Comparison of ENCODE assay signal across 26 cellular contexts in genomic region chr2:128984066-128984465, GRCh38.
A peak's percentile ranks its signal among the peaks of the same experiment; 100 is the strongest.
DNase-seq lines count a peak whose midpoint lies in the region; ATAC-seq, FAIRE-seq and TF ChIP-seq lines count a peak whose summit lies in the region.
"Had no signal": no experiment of that assay in that cellular context is flagged by ENCODE, and none has a peak within 500 bp of the region (broad histone marks: within the 10 kb centered on the region; RNA-seq: fewer than 3 reads in every experiment).

No MANE protein-coding gene starts in this region.

- peaks cover 45% of the 10 kb centered on the region for H3K4me1 ChIP-seq in mammary epithelial cell (ENCODE audit: insufficient read depth, low read length)
- no peaks in the 10 kb centered on the region for H3K4me1 ChIP-seq in K562 (replicated peaks in 1 of 2; ENCODE audit: control insufficient read depth in 2 of 2, insufficient read depth in 2 of 2, low read length in 2 of 2)
- H3K4me1 ChIP-seq in keratinocyte (ENCODE audit: control insufficient read depth, extremely low read depth, insufficient read depth, low read length): peaks cover 43% of the 10 kb centered on the region
- H3K4me1 ChIP-seq: A549; BE2C; BLaER1 treated with 17β-estradiol and CSF1 and Interleukin-3, amounts not matched to agents 10 nM and 100 nM; HAP-1 had no signal

- no peak for TF ChIP-seq CTCF in mammary epithelial cell (conservative IDR thresholded peaks at IDR 0.05 in 1 of 2, IDR thresholded peaks at IDR 0.05 in 1 of 2; ENCODE audit: extremely low read depth in 1 of 2, insufficient read depth in 1 of 2, low read depth in 1 of 2, low read length in 2 of 2)
- no peak for TF ChIP-seq CTCF in MCF 10A (IDR thresholded peaks at IDR 0.05; ENCODE audit: unreplicated experiment)
- TF ChIP-seq CTCF in K562 (IDR thresholded peaks at IDR 0.05 in 2 of 3, conservative IDR thresholded peaks at IDR 0.05 in 1 of 3; ENCODE audit: insufficient read depth in 2 of 3, low read depth in 1 of 3, low read length in 3 of 3): no peak
- TF ChIP-seq CTCF in keratinocyte (optimal IDR thresholded peaks at IDR 0.05 in 1 of 3, IDR thresholded peaks at IDR 0.05 in 1 of 3, conservative IDR thresholded peaks at IDR 0.05 in 1 of 3; ENCODE audit: extremely low read depth in 1 of 3, insufficient read depth in 2 of 3, low read length in 3 of 3): no peak

- no peak for TF ChIP-seq EP300 in K562 (IDR thresholded peaks at IDR 0.05; ENCODE audit: low read length)

- H3K27me3 Mint-ChIP-seq in MCF 10A (ENCODE audit: insufficient read depth, unreplicated experiment): no peaks in the 10 kb centered on the region
- H3K27me3 Mint-ChIP-seq: CD4-positive, alpha-beta T cell had no signal

- H3K9ac ChIP-seq in mammary epithelial cell (ENCODE audit: insufficient read depth, low read length): no peak overlapping the region
- H3K9ac ChIP-seq in K562 (ENCODE audit: insufficient read depth in 1 of 2, low read depth in 2 of 2, low read length in 2 of 2): no peak overlapping the region
- H3K9ac ChIP-seq in keratinocyte (ENCODE audit: control insufficient read depth, extremely low read depth, insufficient read depth, low read length): no peak overlapping the region
- H3K9ac ChIP-seq: BLaER1 treated with 17β-estradiol and CSF1 and Interleukin-3, amounts not matched to agents 10 nM and 100 nM had no signal

- H3K36me3 ChIP-seq in mammary epithelial cell (ENCODE audit: insufficient read depth, low read length) (no peaks in the 10 kb centered on the region), K562 (ENCODE audit: control insufficient read depth, insufficient read depth, low read length) (no peaks in the 10 kb centered on the region), keratinocyte (ENCODE audit: control insufficient read depth in 2 of 2, extremely low read depth in 1 of 2, insufficient read depth in 2 of 2, low read length in 2 of 2) (no peaks in the 10 kb centered on the region)
- H3K36me3 ChIP-seq: BE2C; BLaER1 treated with 17β-estradiol and CSF1 and Interleukin-3, amounts not matched to agents 10 nM and 100 nM; HAP-1 had no signal

- H3K27ac ChIP-seq in mammary epithelial cell (ENCODE audit: insufficient read depth, low read depth, low read length) (no peak overlapping the region), K562 (ENCODE audit: extremely low read depth, low read depth, low read length) (no peak overlapping the region), keratinocyte (ENCODE audit: control insufficient read depth, insufficient read depth, low read length) (no peak overlapping the region)
- H3K27ac ChIP-seq: A549; BLaER1 treated with 17β-estradiol and CSF1 and Interleukin-3, amounts not matched to agents 10 nM and 100 nM had no signal

- 51% methylated on average over 2 of the region's 2 CpGs for WGBS in mammary epithelial cell (ENCODE audit: low coverage, missing lambda C conversion rate)
- 0% methylated on average over 2 of the region's 2 CpGs for WGBS in K562 (ENCODE audit: insufficient coverage, low coverage, missing lambda C conversion rate)

- no peak overlapping the region for H3K27ac Mint-ChIP-seq in MCF 10A (ENCODE audit: low read depth, unreplicated experiment)
- H3K27ac Mint-ChIP-seq: CD14-positive monocyte; CD4-positive, alpha-beta T cell; CD8-positive, alpha-beta memory T cell; HFFc6 had no signal

- no peak overlapping the region for H3K4me2 ChIP-seq in mammary epithelial cell (ENCODE audit: insufficient read depth, low read depth, low read length)
- H3K4me2 ChIP-seq in K562 (ENCODE audit: insufficient read depth, low read length): no peak overlapping the region
- no peak overlapping the region for H3K4me2 ChIP-seq in keratinocyte (ENCODE audit: control insufficient read depth, extremely low read depth, insufficient read depth, low read depth, low read length)
- H3K4me2 ChIP-seq: A549; BLaER1 treated with 17β-estradiol and CSF1 and Interleukin-3, amounts not matched to agents 10 nM and 100 nM had no signal

- no peak overlapping the region for H3K4me3 Mint-ChIP-seq in MCF 10A (ENCODE audit: unreplicated experiment)
- H3K4me3 Mint-ChIP-seq: CD14-positive monocyte; CD4-positive, alpha-beta T cell; CD8-positive, alpha-beta memory T cell; HFFc6 had no signal

- H3K36me3 Mint-ChIP-seq in MCF 10A (ENCODE audit: insufficient read depth, unreplicated experiment): no peaks in the 10 kb centered on the region
- H3K36me3 Mint-ChIP-seq: CD14-positive monocyte; CD8-positive, alpha-beta memory T cell had no signal

- H3K27me3 ChIP-seq in mammary epithelial cell (ENCODE audit: insufficient read depth, low read length) (no peaks in the 10 kb centered on the region), K562 (ENCODE audit: control insufficient read depth in 2 of 2, insufficient read depth in 2 of 2, low read length in 2 of 2) (peaks cover 0 to 7% of the 10 kb centered on the region in 2 experiments; a peak in 1 of 5 replicates), keratinocyte (ENCODE audit: control insufficient read depth, extremely low read depth, insufficient read depth, low read length) (no peaks in the 10 kb centered on the region)
- H3K27me3 ChIP-seq: BE2C; BLaER1 treated with 17β-estradiol and CSF1 and Interleukin-3, amounts not matched to agents 10 nM and 100 nM had no signal

- H3K9me3 ChIP-seq in mammary epithelial cell (replicated peaks; ENCODE audit: insufficient read depth, low read length) (no peaks in the 10 kb centered on the region), K562 (replicated peaks; ENCODE audit: control insufficient read depth, insufficient read depth, low read depth, low read length) (no peaks in the 10 kb centered on the region), keratinocyte (ENCODE audit: control insufficient read depth, low read depth, low read length) (no peaks in the 10 kb centered on the region)
- H3K9me3 ChIP-seq: A549; BE2C; BLaER1 treated with 17β-estradiol and CSF1 and Interleukin-3, amounts not matched to agents 10 nM and 100 nM; HAP-1 had no signal

- POLR2A ChIA-PET in MCF 10A (lab: Yijun Ruan, JAX) (no interaction called here), K562 (lab: Yijun Ruan, JAX) (no interaction called here)

- in situ Hi-C loops in mammary epithelial cell (cut with MboI; ENCODE audit: low sequenced_read_pairs in 2 of 2): no loop called here
- in situ Hi-C loops in K562 (cut with MboI): no loop called here

- intact Hi-C loops in mammary epithelial cell (cut with micrococcal nuclease): loop anchor here (10.0 kb wide), 1 partner anchor 271 kb away; no protein-coding TSS in a partner anchor
- intact Hi-C loops in MCF 10A (cut with micrococcal nuclease): no loop called here
- intact Hi-C loops in K562 (cut with micrococcal nuclease): no loop called here

- dilution Hi-C loops in mammary epithelial cell (cut with HindIII; ENCODE audit: low sequenced_read_pairs): no loop called here
- dilution Hi-C loops in keratinocyte (cut with MboI; ENCODE audit: extremely low pct_ligation_motif_present, low sequenced_read_pairs): no loop called here

- H2AFZ ChIP-seq in mammary epithelial cell (ENCODE audit: low read depth, low read length): no peak overlapping the region
- H2AFZ ChIP-seq in K562 (ENCODE audit: low read depth, low read length): no peak overlapping the region
- no peak overlapping the region for H2AFZ ChIP-seq in keratinocyte (ENCODE audit: control insufficient read depth, low read length)

- BruUV-seq in mammary epithelial cell (replicated peaks; lab: Mats Ljungman, UMichigan) (no TSS peak), MCF 10A (replicated peaks; lab: Mats Ljungman, UMichigan) (no TSS peak), K562 (replicated peaks; lab: Mats Ljungman, UMichigan) (no TSS peak)

- FAIRE-seq in K562 (lab: Jason Lieb, UNC) (no peak), keratinocyte (lab: Jason Lieb, UNC) (peak; percentile 39)
- FAIRE-seq: A549, D721Med, G401.6, GM12892, GM19239, H54 had no signal

- ATAC-seq in K562: no peak
- no peak for ATAC-seq in GM18858 (IDR thresholded peaks at IDR 0.05; ENCODE audit: unreplicated experiment)
- no peak for ATAC-seq in GM19452 (IDR thresholded peaks at IDR 0.05; ENCODE audit: unreplicated experiment)
- ATAC-seq: A549 had no signal

- H3K79me2 ChIP-seq in mammary epithelial cell (ENCODE audit: insufficient read depth, low read length): no peaks in the 10 kb centered on the region
- no peaks in the 10 kb centered on the region for H3K79me2 ChIP-seq in K562 (ENCODE audit: control insufficient read depth, insufficient read depth, low read length)
- H3K79me2 ChIP-seq in keratinocyte (ENCODE audit: control insufficient read depth, insufficient read depth, low read length): no peaks in the 10 kb centered on the region

- H3K9me3 Mint-ChIP-seq in MCF 10A (ENCODE audit: unreplicated experiment): no peaks in the 10 kb centered on the region
- H3K9me3 Mint-ChIP-seq: CD4-positive, alpha-beta T cell had no signal

- no peak overlapping the region for H3K4me3 ChIP-seq in mammary epithelial cell (replicated peaks in 1 of 3; ENCODE audit: insufficient read depth in 1 of 3, low read depth in 2 of 3, low read length in 3 of 3)
- no peak overlapping the region for H3K4me3 ChIP-seq in K562
- H3K4me3 ChIP-seq in keratinocyte (ENCODE audit: control insufficient read depth in 2 of 3, extremely low read depth in 1 of 3, insufficient read depth in 2 of 3, low read depth in 1 of 3, low read length in 3 of 3): no peak overlapping the region
- H3K4me3 ChIP-seq: A549; BLaER1 treated with 17β-estradiol and CSF1 and Interleukin-3, amounts not matched to agents 10 nM and 100 nM; HAP-1 had no signal

- peaks cover 14% of the 10 kb centered on the region for H3K4me1 Mint-ChIP-seq in MCF 10A (ENCODE audit: insufficient read depth, unreplicated experiment)
- H3K4me1 Mint-ChIP-seq: CD14-positive monocyte; CD8-positive, alpha-beta memory T cell had no signal

- DNase-seq in mammary epithelial cell (peak; percentile 24), MCF 10A (ENCODE audit: unreplicated experiment) (no peak), K562 (ENCODE audit: extremely low read depth in 1 of 4, low spot score in 3 of 4) (no peak), keratinocyte (ENCODE audit: low read depth, low spot score) (no peak)
- no peak for DNase-seq in effector CD8-positive, alpha-beta T cell (lab: John Stamatoyannopoulos, UW)
- DNase-seq: 8988T; ACHN; AML-193; BE2C; CD4-positive, alpha-beta T cell; CD8-positive, alpha-beta memory T cell; DMS153; DND-41; GOT3; HFFc6 had no signal

- no peak for TF ChIP-seq RAD21 in K562 (CRISPR knock-in tag; conservative IDR thresholded peaks at IDR 0.05 in 1 of 2, IDR thresholded peaks at IDR 0.05 in 1 of 2)

- CTCF ChIA-PET in mammary epithelial cell (lab: Charles Lee; ENCODE audit: low non-redundant PET) (no interaction called here), MCF 10A (lab: Yijun Ruan, JAX) (no interaction called here), K562 (lab: Yijun Ruan, JAX; ENCODE audit: low intra/inter-chr PET ratio) (no interaction called here)

- TF ChIP-seq POLR2A in K562 (conservative IDR thresholded peaks at IDR 0.05): no peak

- no peaks in the 10 kb centered on the region for H3K9me1 ChIP-seq in K562 (ENCODE audit: control insufficient read depth, insufficient read depth, low read length)
- H3K9me1 ChIP-seq in keratinocyte (ENCODE audit: control insufficient read depth, extremely low read depth, insufficient read depth, low read length): no peaks in the 10 kb centered on the region

- H4K20me1 ChIP-seq in mammary epithelial cell (ENCODE audit: insufficient read depth, low read length): no peaks in the 10 kb centered on the region
- H4K20me1 ChIP-seq in K562 (replicated peaks; ENCODE audit: control insufficient read depth, insufficient read depth, low read length): no peaks in the 10 kb centered on the region
- H4K20me1 ChIP-seq in keratinocyte (ENCODE audit: control insufficient read depth, extremely low read depth, insufficient read depth, low read length): no peaks in the 10 kb centered on the region
- H4K20me1 ChIP-seq: BLaER1 treated with 17β-estradiol and CSF1 and Interleukin-3, amounts not matched to agents 10 nM and 100 nM had no signal
